ENCODE assay signal across 7 cellular contexts in the genomic region with DNA sequence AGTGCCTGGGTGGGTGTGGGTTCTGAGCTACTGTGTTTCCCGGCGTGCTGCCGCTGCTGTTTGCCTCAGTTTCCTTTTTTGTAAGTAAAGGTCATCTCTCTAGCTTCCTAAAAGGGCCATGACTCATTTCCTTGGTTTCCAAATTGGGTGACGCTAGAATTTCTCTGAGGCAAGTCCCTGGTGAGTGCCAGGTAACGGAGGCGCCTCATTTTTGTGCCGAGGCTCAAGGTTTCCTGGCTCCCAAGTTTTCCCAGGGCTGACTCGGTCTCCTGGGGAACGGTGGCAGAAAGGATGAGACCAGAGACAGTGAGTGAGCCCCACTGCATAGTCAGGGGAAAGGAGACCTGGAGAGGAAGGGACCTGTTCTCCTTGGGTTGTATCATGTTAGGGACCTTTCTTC.
"Had no signal": no experiment of that assay in that cellular context is flagged by ENCODE, and none has a peak within 500 bp of the region (broad histone marks: within the 10 kb centered on the region; RNA-seq: fewer than 3 reads in every experiment).

No MANE protein-coding gene starts in this region.

- H3K27me3 Mint-ChIP-seq: naive thymus-derived CD8-positive, alpha-beta T cell had no signal

- DNase-seq: activated T-cell treated with anti-CD3 and anti-CD28 coated beads, Interleukin-2, amount 50 U/mL, for 4 hours; mucosa of descending colon; naive thymus-derived CD8-positive, alpha-beta T cell; stimulated activated naive CD4-positive, alpha-beta T cell; upper lobe of left lung had no signal

- H3K9me3 ChIP-seq: mucosa of descending colon, SJSA1, suprapubic skin, upper lobe of left lung had no signal

- H3K4me3 Mint-ChIP-seq: activated T-cell treated with anti-CD3 and anti-CD28 coated beads, Interleukin-2, amount 50 U/mL, for 4 hours had no signal

- ATAC-seq: activated T-cell treated with anti-CD3 and anti-CD28 coated beads, Interleukin-2, amount 50 U/mL, for 4 hours; mucosa of descending colon; naive thymus-derived CD8-positive, alpha-beta T cell had no signal

- H3K9me3 Mint-ChIP-seq: activated T-cell treated with anti-CD3 and anti-CD28 coated beads, Interleukin-2, amount 50 U/mL, for 4 hours; naive thymus-derived CD8-positive, alpha-beta T cell had no signal
